Comparison of ENCODE assay signal across 18 cellular contexts in genomic region chr21:16169102-16169511, GRCh38.
DNase-seq lines count a peak whose midpoint lies in the region; ATAC-seq and TF ChIP-seq lines count a peak whose summit lies in the region.
"Had no signal": no experiment of that assay in that cellular context is flagged by ENCODE, and none has a peak within 500 bp of the region (broad histone marks: within the 10 kb centered on the region; RNA-seq: fewer than 3 reads in every experiment).

No MANE protein-coding gene starts in this region.

- no peaks in the 10 kb centered on the region for H3K27me3 ChIP-seq in BJ (ENCODE audit: control insufficient read depth, insufficient read depth, low read length)
- no peaks in the 10 kb centered on the region for H3K27me3 ChIP-seq in adipocyte (replicated peaks; ENCODE audit: control insufficient read depth, insufficient read depth, low read length)
- H3K27me3 ChIP-seq: ovary had no signal

- ATAC-seq in HG02885 (IDR thresholded peaks at IDR 0.05; ENCODE audit: poor library complexity, unreplicated experiment), result no peak

- POLR2A ChIA-PET in BJ (lab: Charles Lee), result interaction anchor here (0.5 kb wide), 1 partner anchor 500 kb away, joined by 6 read pairs; no protein-coding TSS in a partner anchor

- H3K9me3 ChIP-seq in adipocyte (ENCODE audit: control insufficient read depth, low read length), result no peaks in the 10 kb centered on the region
- H3K9me3 ChIP-seq: ovary had no signal

- H3K4me1 ChIP-seq in adipocyte (ENCODE audit: control insufficient read depth, insufficient read depth, low read length), result peaks cover 16% of the 10 kb centered on the region

- CTCF ChIA-PET in BJ (lab: Yijun Ruan, JAX), result interaction anchor here (0.8 to 1.8 kb wide), 2 partner anchors 10 to 22 kb away, joined by 3 to 8 read pairs; no protein-coding TSS in a partner anchor

- TF ChIP-seq CTCF in BJ (IDR thresholded peaks at IDR 0.05; ENCODE audit: insufficient read depth, low read depth, low read length) (no peak), fibroblast of villous mesenchyme (IDR thresholded peaks at IDR 0.05; ENCODE audit: insufficient read depth, low read depth, low read length) (no peak)

- DNase-seq in BJ (ENCODE audit: low read depth) (peak; percentile 42), adipocyte (ENCODE audit: low read depth) (peak; percentile 9), fibroblast of villous mesenchyme (ENCODE audit: low read depth) (peak; percentile 67), skeletal muscle cell (ENCODE audit: low read depth) (peak; percentile 21), AML-193 (lab: John Stamatoyannopoulos, UW) (no peak)
- no peak for DNase-seq in stimulated activated CD4-positive, alpha-beta T cell treated with anti-CD3 and anti-CD28 coated beads, Interleukin-4, amount 100 ng/mL, for 4 hours
- no peak for DNase-seq in stimulated activated CD4-positive, alpha-beta T cell treated with anti-CD3 and anti-CD28 coated beads, Interleukin-4, amount 100 ng/mL, for 24 hours
- DNase-seq: activated CD4-positive, alpha-beta memory T cell treated with anti-CD3 and anti-CD28 coated beads, Interleukin-2, amount 10 ng/mL, durations not matched to agents 7 days and 5 days; activated effector memory CD4-positive, alpha-beta T cell treated with anti-CD3 and anti-CD28 coated beads, Interleukin-2, amount 50 U/mL, for 16 hours; CD4-positive, alpha-beta memory T cell; GDM1; NCI-H1436 treated with DMSO at 0.1 percent for 48 hours; NCI-H774; stimulated activated CD4-positive, alpha-beta T cell treated with anti-CD3 and anti-CD28 coated beads, Interleukin-1b, Interleukin-23, amount 100 ng/mL, for 48 hours; T-helper 9 cell had no signal

- peak overlapping the region; percentile 59 for H3K9ac ChIP-seq in adipocyte (ENCODE audit: low read length)

- no peak overlapping the region for H3K4me3 ChIP-seq in BJ (ENCODE audit: low read depth, low read length)
- H3K4me3 ChIP-seq in adipocyte (ENCODE audit: low read length), result no peak overlapping the region
- no peak overlapping the region for H3K4me3 ChIP-seq in fibroblast of villous mesenchyme (ENCODE audit: low read depth, low read length)
- H3K4me3 ChIP-seq in skeletal muscle cell (ENCODE audit: low read depth, low read length), result no peak overlapping the region
- H3K4me3 ChIP-seq: lung, ovary had no signal

- H3K36me3 ChIP-seq in BJ (ENCODE audit: control insufficient read depth, insufficient read depth, low read length) (no peaks in the 10 kb centered on the region), adipocyte (ENCODE audit: control insufficient read depth, insufficient read depth, low read length, severe bottlenecking) (no peaks in the 10 kb centered on the region)
- H3K36me3 ChIP-seq: ovary had no signal

Comparison
In these comparisons a context has a peak if more than half of its experiments do, and no peak if none do; other contexts are left out.
1. DNase-seq: peak in BJ (single experiment), adipocyte (single experiment), fibroblast of villous mesenchyme (single experiment) and skeletal muscle cell (single experiment); none in AML-193 (0 of 2), stimulated activated CD4-positive, alpha-beta T cell treated with anti-CD3 and anti-CD28 coated beads, Interleukin-4, amount 100 ng/mL, for 4 hours (0 of 2) and stimulated activated CD4-positive, alpha-beta T cell treated with anti-CD3 and anti-CD28 coated beads, Interleukin-4, amount 100 ng/mL, for 24 hours (single experiment).